Comparison of ENCODE assay signal across 1 cellular context in genomic region chr19:50269653-50270052, GRCh38.
TF ChIP-seq lines count a peak whose summit lies in the region.

No MANE protein-coding gene starts in this region.

TF ChIP-seq in K562, 482 proteins besides CTCF, POLR2A, EP300 and RAD21 (continued from another document and continues in another):
- no peak for TF ChIP-seq CREB3L1 (IDR thresholded peaks at IDR 0.05; ENCODE audit: borderline replicate concordance, low read depth)
- TF ChIP-seq SIN3A (IDR thresholded peaks at IDR 0.05; ENCODE audit: borderline replicate concordance in 2 of 2, control insufficient read depth in 1 of 2, low read depth in 2 of 2, low read length in 2 of 2), result no peak
- TF ChIP-seq KDM1A (IDR thresholded peaks at IDR 0.05), result peak; percentile 81
- no peak for TF ChIP-seq KDM5B (IDR thresholded peaks at IDR 0.05; ENCODE audit: insufficient replicate concordance, low read depth, low read length)
- no peak for TF ChIP-seq THAP7 (CRISPR knock-in tag; IDR thresholded peaks at IDR 0.05)
- TF ChIP-seq DMBX1 (CRISPR knock-in tag; IDR thresholded peaks at IDR 0.05; ENCODE audit: borderline replicate concordance), result peak; percentile 80
- peak; percentile 97 for TF ChIP-seq LCOR (CRISPR knock-in tag; IDR thresholded peaks at IDR 0.05)
- TF ChIP-seq MECOM (CRISPR knock-in tag; IDR thresholded peaks at IDR 0.05), result peak; percentile 67; the same call in 1 of the 2 replicates
- TF ChIP-seq SMAD4 (CRISPR knock-in tag; conservative IDR thresholded peaks at IDR 0.05), result peak; percentile 92
- no peak for TF ChIP-seq BRD9 (IDR thresholded peaks at IDR 0.05; ENCODE audit: low read depth, partially characterized antibody)
- no peak for TF ChIP-seq HSF4 (CRISPR knock-in tag; IDR thresholded peaks at IDR 0.05; ENCODE audit: borderline replicate concordance)
- TF ChIP-seq ZBED1 (IDR thresholded peaks at IDR 0.05), result no peak
- TF ChIP-seq MBD1 (CRISPR knock-in tag; IDR thresholded peaks at IDR 0.05), result no peak
- TF ChIP-seq RFX7 (CRISPR knock-in tag; IDR thresholded peaks at IDR 0.05), result no peak
- peak; percentile 44; the same call in 1 of the 2 replicates for TF ChIP-seq TCF7 (IDR thresholded peaks at IDR 0.05; ENCODE audit: borderline replicate concordance)
- TF ChIP-seq CGGBP1 (CRISPR knock-in tag; IDR thresholded peaks at IDR 0.05), result no peak
- TF ChIP-seq MAFK (IDR thresholded peaks at IDR 0.05; ENCODE audit: low read length), result no peak
- no peak for TF ChIP-seq HNRNPH1 (optimal IDR thresholded peaks at IDR 0.05; ENCODE audit: low read depth, low read length)
- no peak for TF ChIP-seq ZNF778 (CRISPR knock-in tag; IDR thresholded peaks at IDR 0.05)
- no peak for TF ChIP-seq HNRNPL (IDR thresholded peaks at IDR 0.05; ENCODE audit: low read depth, low read length)
- no peak for TF ChIP-seq BACH1 (tag; IDR thresholded peaks at IDR 0.05)
- TF ChIP-seq DNMT1 (IDR thresholded peaks at IDR 0.05), result no peak
- no peak for TF ChIP-seq POLR2H (tag; IDR thresholded peaks at IDR 0.05; ENCODE audit: low read depth)
- no peak for TF ChIP-seq USF1 (CRISPR knock-in tag; IDR thresholded peaks at IDR 0.05)
- TF ChIP-seq PHB (CRISPR knock-in tag; IDR thresholded peaks at IDR 0.05), result no peak
- TF ChIP-seq DEAF1 (CRISPR knock-in tag; IDR thresholded peaks at IDR 0.05), result no peak
- TF ChIP-seq CUX1 (CRISPR knock-in tag; IDR thresholded peaks at IDR 0.05), result 0 out of 2 replicates have a peak, but pooled peaks have one; percentile 32
- no peak for TF ChIP-seq ZNF124 (CRISPR knock-in tag; IDR thresholded peaks at IDR 0.05)
- TF ChIP-seq ZNF589 (CRISPR knock-in tag; IDR thresholded peaks at IDR 0.05; ENCODE audit: low read depth), result no peak; the same call in 1 of the 2 replicates
- no peak for TF ChIP-seq HNRNPLL (IDR thresholded peaks at IDR 0.05; ENCODE audit: low read depth, low read length, poor library complexity, severe bottlenecking)
- peak; percentile 49; the same call in 1 of the 2 replicates for TF ChIP-seq GABPB1 (CRISPR knock-in tag; IDR thresholded peaks at IDR 0.05)
- peak; percentile 86 for TF ChIP-seq STAT5A (IDR thresholded peaks at IDR 0.05; ENCODE audit: borderline replicate concordance, low read length)
- TF ChIP-seq ZKSCAN8 (CRISPR knock-in tag; IDR thresholded peaks at IDR 0.05), result peak; percentile 54; the same call in 1 of the 2 replicates
- peak; percentile 97 for TF ChIP-seq DPF2 (IDR thresholded peaks at IDR 0.05)
- no peak for TF ChIP-seq CEBPB (tag; IDR thresholded peaks at IDR 0.05)
- TF ChIP-seq ATF2 (CRISPR knock-in tag; IDR thresholded peaks at IDR 0.05), result no peak
- TF ChIP-seq NBN (IDR thresholded peaks at IDR 0.05; ENCODE audit: low read depth), result peak; percentile 70; the same call in 1 of the 2 replicates
- no peak for TF ChIP-seq ZNF699 (CRISPR knock-in tag; IDR thresholded peaks at IDR 0.05; ENCODE audit: insufficient replicate concordance)
- TF ChIP-seq ZNF311 (CRISPR knock-in tag; IDR thresholded peaks at IDR 0.05), result peak; percentile 65; the same call in 1 of the 2 replicates
- 0 out of 2 replicates have a peak, but pooled peaks have one; percentile 24 for TF ChIP-seq CREB1 (IDR thresholded peaks at IDR 0.05)
- no peak for TF ChIP-seq CREB1 (CRISPR knock-in tag; IDR thresholded peaks at IDR 0.05)
- TF ChIP-seq RBM34 (IDR thresholded peaks at IDR 0.05; ENCODE audit: borderline replicate concordance, insufficient read depth, low read length), result no peak
- no peak for TF ChIP-seq TSC22D4 (tag; IDR thresholded peaks at IDR 0.05)
- TF ChIP-seq SRSF7 (optimal IDR thresholded peaks at IDR 0.05; ENCODE audit: low read depth, low read length), result no peak
- TF ChIP-seq FOXO4 (CRISPR knock-in tag; IDR thresholded peaks at IDR 0.05), result no peak
- no peak for TF ChIP-seq ZNF121 (CRISPR knock-in tag; conservative IDR thresholded peaks at IDR 0.05)
- no peak for TF ChIP-seq CTCFL (IDR thresholded peaks at IDR 0.05; ENCODE audit: borderline replicate concordance, insufficient read depth, low read depth, low read length, poor library complexity, severe bottlenecking)
- no peak for TF ChIP-seq ZBTB17 (CRISPR knock-in tag; IDR thresholded peaks at IDR 0.05)
- TF ChIP-seq ZNF274 (IDR thresholded peaks at IDR 0.05; ENCODE audit: borderline replicate concordance, low read depth, low read length), result peak; percentile 64; the same call in 1 of the 2 replicates
- no peak for TF ChIP-seq JUN (IDR thresholded peaks at IDR 0.05; ENCODE audit: borderline replicate concordance, low read depth, low read length)
- TF ChIP-seq JUN (CRISPR knock-in tag; IDR thresholded peaks at IDR 0.05; ENCODE audit: borderline replicate concordance), result no peak
- no peak for TF ChIP-seq PKNOX1 (IDR thresholded peaks at IDR 0.05)
